Comparison of ENCODE assay signal across 8 cellular contexts in the genomic region with DNA sequence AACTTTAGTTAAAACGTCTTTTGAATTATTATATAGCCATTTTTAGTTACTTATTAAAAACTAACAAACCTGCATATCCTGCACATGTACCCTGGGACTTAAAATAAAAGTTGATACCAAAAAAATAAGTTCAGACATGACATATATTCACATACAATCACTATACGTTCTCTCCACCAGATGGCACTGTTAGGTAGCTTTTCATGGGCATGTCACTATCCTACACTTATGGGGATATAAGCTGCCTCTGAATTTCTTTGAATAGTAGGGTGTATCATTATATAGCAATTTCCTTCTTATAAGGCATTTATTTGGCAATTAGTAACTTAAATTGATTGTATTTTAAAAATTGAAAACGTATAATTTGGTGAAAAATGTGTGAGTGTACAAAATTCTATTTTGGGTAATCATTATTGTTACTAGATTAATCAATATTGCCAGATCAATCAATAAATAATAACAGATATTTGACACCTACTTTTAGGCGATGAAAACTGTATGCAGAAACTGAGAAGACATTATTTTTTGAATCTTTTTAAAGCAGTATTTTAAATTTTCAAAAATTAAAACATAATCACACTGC. TPM values are rescaled to one million over a fixed set of nuclear protein-coding genes. Genes with fewer than 3 reads are reported as not detected.
A peak's percentile ranks its signal among the peaks of the same experiment; 100 is the strongest.
DNase-seq lines count a peak whose midpoint lies in the region; ATAC-seq lines count a peak whose summit lies in the region.

No MANE protein-coding gene starts in this region.

- peak; percentile 56 for DNase-seq in GF-D8 (lab: John Stamatoyannopoulos, UW)
- peak; percentile 59 for DNase-seq in HS-5 (ENCODE audit: low read depth)
- peak; percentile 73 for DNase-seq in NCI-H774 (lab: John Stamatoyannopoulos, UW)
- peak; percentile 4 for DNase-seq in activated gamma-delta T cell treated with anti-CD3 and anti-CD28 coated beads, Interleukin-2, amount 50 U/mL, for 16 hours (ENCODE audit: low read depth)
- DNase-seq in head of caudate nucleus = peak in 25 of 42 donors; percentile 8 to 81 (median 48)
- peak; percentile 75 for DNase-seq in renal cortical epithelial cell (ENCODE audit: low read depth)
- no peak for DNase-seq in occipital lobe (lab: John Stamatoyannopoulos, UW)

- intact Hi-C loops in head of caudate nucleus (cut with DNase I) = loop anchor here (5.0 kb wide), 1 partner anchor 428 kb away; no protein-coding TSS in a partner anchor

- ATAC-seq in GM21423 (IDR thresholded peaks at IDR 0.05; ENCODE audit: unreplicated experiment) = peak; percentile 72

RNA-seq across cellular contexts. Expression of a gene that starts 31.8 kb away (rescaled TPM):
- total RNA-seq in renal cortical epithelial cell (not detected in 2 replicates), occipital lobe (not detected)

RNA-seq across cellular contexts. Expression of a gene that starts 55.3 kb away (rescaled TPM):
- total RNA-seq in renal cortical epithelial cell = not detected in 2 replicates
- not detected for total RNA-seq in occipital lobe
